Comparison of ENCODE assay signal across 28 cellular contexts in the genomic region with DNA sequence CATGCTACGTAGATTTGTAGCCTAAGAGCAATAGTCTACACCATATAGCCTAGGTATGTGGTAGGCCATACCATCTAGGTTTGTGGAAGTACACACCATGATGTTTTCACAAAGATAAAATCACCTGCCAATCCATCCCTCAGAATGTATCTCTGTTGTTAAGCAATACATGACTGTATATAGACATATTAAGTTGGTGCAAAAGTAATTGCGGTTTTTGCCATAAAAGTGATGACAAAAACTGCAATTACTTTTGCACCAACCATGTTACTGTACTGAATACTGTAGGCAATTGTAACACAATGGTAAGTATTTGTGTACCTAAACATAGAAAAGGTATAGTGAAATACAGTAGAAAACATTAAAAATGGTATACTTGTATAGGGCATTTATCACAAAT. TPM values are rescaled to one million over a fixed set of nuclear protein-coding genes. Genes with fewer than 3 reads are reported as not detected.
"Had no signal": no experiment of that assay in that cellular context is flagged by ENCODE, and none has a peak within 500 bp of the region (broad histone marks: within the 10 kb centered on the region; RNA-seq: fewer than 3 reads in every experiment).

No MANE protein-coding gene starts in this region.

- H3K36me3 ChIP-seq: neural progenitor cell, ovary, spleen, suprapubic skin, tibial artery, transverse colon, upper lobe of right lung, vagina had no signal

- H3K4me1 ChIP-seq: parathyroid adenoma, psoas muscle, spleen, suprapubic skin, testis, upper lobe of right lung, vagina had no signal

- H3K27ac ChIP-seq: neural progenitor cell, ovary, parathyroid adenoma, psoas muscle, skin epidermis, spleen, suprapubic skin, testis, tibial artery, transverse colon, upper lobe of right lung, vagina had no signal

- H3K79me2 ChIP-seq: parathyroid adenoma had no signal

- H3K4me3 ChIP-seq: neural progenitor cell, ovary, psoas muscle, skin epidermis, smooth muscle cell, spleen, suprapubic skin, testis, tibial artery, transverse colon, upper lobe of right lung, vagina had no signal

- ATAC-seq: naive thymus-derived CD4-positive, alpha-beta T cell; natural killer cell; psoas muscle; right cardiac atrium; sciatic nerve; stimulated activated memory B cell treated with anti-CD40 and anti-IgM and Interleukin-4, amounts not matched to agents 10 μg/mL and 1 μg/mL and 100 μg/mL, for 72 hours; stimulated activated naive CD8-positive, alpha-beta T cell treated with anti-CD3 and anti-CD28 coated beads, Interleukin-15, amount 100 ng/mL, for 72 hours; stimulated activated naive CD8-positive, alpha-beta T cell treated with anti-CD3 and anti-CD28 coated beads, Interleukin-15, Interleukin-2, amounts not matched to agents 100 U/mL and 50 U/mL, for 24 hours; upper lobe of right lung had no signal

- H3K9ac ChIP-seq: neural progenitor cell, parathyroid adenoma had no signal

- DNase-seq: naive thymus-derived CD4-positive, alpha-beta T cell; natural killer cell; occipital lobe; ovary; psoas muscle; right cardiac atrium; spleen; stimulated activated CD4-positive, alpha-beta T cell treated with anti-CD3 and anti-CD28 coated beads, Interleukin-12 subunit alpha, Interleukin-12 subunit beta, amount 100 ng/mL, for 4 hours; stimulated activated CD4-positive, alpha-beta T cell treated with anti-CD3 and anti-CD28 coated beads, Interleukin-1b, Interleukin-23, amount 100 ng/mL, for 48 hours; stimulated activated CD4-positive, alpha-beta T cell treated with anti-CD3 and anti-CD28 coated beads, Interleukin-4, amount 100 ng/mL, for 1 hour; stimulated activated CD4-positive, alpha-beta T cell treated with anti-CD3 and anti-CD28 coated beads, Interleukin-4, amount 100 ng/mL, for 4 hours; stimulated activated CD8-positive, alpha-beta memory T cell treated with anti-CD3 and anti-CD28 coated beads, Interleukin-4, amount 100 ng/mL, for 48 hours; stimulated activated naive CD4-positive, alpha-beta T cell; stimulated activated naive CD8-positive, alpha-beta T cell treated with anti-CD3 and anti-CD28 coated beads, Interleukin-15, amount 100 ng/mL, for 72 hours; stimulated activated naive CD8-positive, alpha-beta T cell treated with anti-CD3 and anti-CD28 coated beads, Interleukin-15, Interleukin-2, amounts not matched to agents 100 U/mL and 50 U/mL, for 24 hours; substantia nigra; testis; tibial artery; transverse colon; upper lobe of right lung had no signal

- H3K27me3 ChIP-seq: neural progenitor cell, ovary, spleen, suprapubic skin, testis, tibial artery, transverse colon, upper lobe of right lung, vagina had no signal

- H2AFZ ChIP-seq: neural progenitor cell, parathyroid adenoma had no signal

- H3K4me2 ChIP-seq: neural progenitor cell, smooth muscle cell had no signal

- H3K9me3 ChIP-seq: ovary, psoas muscle, suprapubic skin, testis, transverse colon, upper lobe of right lung, vagina had no signal

RNA-seq across cellular contexts. Expression of gene MGST1, which starts 40.5 kb away (rescaled TPM):
- polyA plus RNA-seq: naive thymus-derived CD4-positive, alpha-beta T cell had no signal
